Comparison of ENCODE assay signal across 8 cellular contexts in genomic region chr2:173402405-173402974, GRCh38. TPM values are rescaled to one million over a fixed set of nuclear protein-coding genes. Genes with fewer than 3 reads are reported as not detected.
DNase-seq lines count a peak whose midpoint lies in the region; ATAC-seq, FAIRE-seq and TF ChIP-seq lines count a peak whose summit lies in the region.

No MANE protein-coding gene starts in this region.

- no peaks in the 10 kb centered on the region for H3K9me1 ChIP-seq in keratinocyte (ENCODE audit: control insufficient read depth, extremely low read depth, insufficient read depth, low read length)

- no peaks in the 10 kb centered on the region for H4K20me1 ChIP-seq in keratinocyte (ENCODE audit: control insufficient read depth, extremely low read depth, insufficient read depth, low read length)

- peak overlapping the region in 2 of 3 experiments; percentile 16 to 37 for H3K4me3 ChIP-seq in keratinocyte (ENCODE audit: control insufficient read depth in 2 of 3, extremely low read depth in 1 of 3, insufficient read depth in 2 of 3, low read depth in 1 of 3, low read length in 3 of 3)

- TF ChIP-seq CTCF in WTC11 (IDR thresholded peaks at IDR 0.05): peak; percentile 76
- peak; percentile 88 for TF ChIP-seq CTCF in keratinocyte (optimal IDR thresholded peaks at IDR 0.05 in 1 of 3, IDR thresholded peaks at IDR 0.05 in 1 of 3, conservative IDR thresholded peaks at IDR 0.05 in 1 of 3; ENCODE audit: extremely low read depth in 1 of 3, insufficient read depth in 2 of 3, low read length in 3 of 3)

- H3K4me1 ChIP-seq in keratinocyte (ENCODE audit: control insufficient read depth, extremely low read depth, insufficient read depth, low read length): peaks cover 18% of the 10 kb centered on the region

- peaks cover 3% of the 10 kb centered on the region for H3K27me3 Mint-ChIP-seq in WTC11 (ENCODE audit: low read depth)

- CTCF ChIA-PET in WTC11 (lab: Charles Lee): interaction anchor here (0.5 to 5.1 kb wide), 24 partner anchors 11 to 1144 kb away, joined by 3 to 57 read pairs (median 4); no protein-coding TSS in a partner anchor

- peak; percentile 89 for DNase-seq in ELF-1 (ENCODE audit: low read depth, low spot score)
- DNase-seq in NCI-H2196 treated with DMSO at 0.1 percent for 48 hours (lab: John Stamatoyannopoulos, UW; ENCODE audit: unreplicated experiment): peak; percentile 82
- DNase-seq in WTC11 (ENCODE audit: low spot score): peak; percentile 84
- peak in 56 of 61 donors; percentile 6 to 83 (median 44) for DNase-seq in caudate nucleus (lab: John Stamatoyannopoulos, UW)
- DNase-seq in keratinocyte (ENCODE audit: low read depth, low spot score): peak; percentile 28
- DNase-seq in stimulated activated CD4-positive, alpha-beta T cell treated with anti-CD3 and anti-CD28 coated beads, Interleukin-1b, Interleukin-23, amount 100 ng/mL, for 24 hours (ENCODE audit: low read depth in 4 of 4, low spot score in 1 of 4): peak; percentile 53 to 64 (median 59)

- dilution Hi-C loops in keratinocyte (cut with MboI; ENCODE audit: extremely low pct_ligation_motif_present, low sequenced_read_pairs): no loop called here

- H3K27ac ChIP-seq in caudate nucleus (ENCODE audit: low read depth, low read length) (no peak overlapping the region), keratinocyte (ENCODE audit: control insufficient read depth, insufficient read depth, low read length) (no peak overlapping the region)

- peak; percentile 75 for ATAC-seq in HG02884 (IDR thresholded peaks at IDR 0.05; ENCODE audit: unreplicated experiment)
- peak; percentile 92 for ATAC-seq in WTC11
- no peak for ATAC-seq in HG03439 (IDR thresholded peaks at IDR 0.05; ENCODE audit: unreplicated experiment)

- H3K36me3 Mint-ChIP-seq in WTC11: no peaks in the 10 kb centered on the region

- no peaks in the 10 kb centered on the region for H3K9me3 ChIP-seq in keratinocyte (ENCODE audit: control insufficient read depth, low read depth, low read length)

- POLR2A ChIA-PET in WTC11 (lab: Charles Lee): no interaction called here

- H2AFZ ChIP-seq in keratinocyte (ENCODE audit: control insufficient read depth, low read length): peak overlapping the region; percentile 25

- no peaks in the 10 kb centered on the region for H3K36me3 ChIP-seq in keratinocyte (ENCODE audit: control insufficient read depth in 2 of 2, extremely low read depth in 1 of 2, insufficient read depth in 2 of 2, low read length in 2 of 2)

- no peaks in the 10 kb centered on the region for H3K9me3 Mint-ChIP-seq in WTC11

- no peaks in the 10 kb centered on the region for H3K79me2 ChIP-seq in keratinocyte (ENCODE audit: control insufficient read depth, insufficient read depth, low read length)

- H3K27me3 ChIP-seq in keratinocyte (ENCODE audit: control insufficient read depth, extremely low read depth, insufficient read depth, low read length): no peaks in the 10 kb centered on the region

- FAIRE-seq in keratinocyte (lab: Jason Lieb, UNC): peak; percentile 84

- no peak overlapping the region for H3K9ac ChIP-seq in keratinocyte (ENCODE audit: control insufficient read depth, extremely low read depth, insufficient read depth, low read length)

- H3K4me2 ChIP-seq in keratinocyte (ENCODE audit: control insufficient read depth, extremely low read depth, insufficient read depth, low read depth, low read length): peak overlapping the region; percentile 63

- H3K27ac Mint-ChIP-seq in WTC11: no peak overlapping the region

- peaks cover 33% of the 10 kb centered on the region for H3K4me1 Mint-ChIP-seq in WTC11

- peak overlapping the region; percentile 72 for H3K4me3 Mint-ChIP-seq in WTC11

TF ChIP-seq in WTC11, 78 proteins besides CTCF, POLR2A, EP300 and RAD21 (continues in another document):
- TF ChIP-seq FOXP1 (CRISPR knock-in tag; IDR thresholded peaks at IDR 0.05; ENCODE audit: borderline replicate concordance) (no peak), ARID4B (CRISPR knock-in tag; IDR thresholded peaks at IDR 0.05; ENCODE audit: borderline replicate concordance) (no peak), NR2C2 (CRISPR knock-in tag; IDR thresholded peaks at IDR 0.05) (no peak), ZNF263 (CRISPR knock-in tag; IDR thresholded peaks at IDR 0.05; ENCODE audit: low read depth) (no peak), FOXK1 (CRISPR knock-in tag; IDR thresholded peaks at IDR 0.05) (no peak), CBFB (CRISPR knock-in tag; IDR thresholded peaks at IDR 0.05; ENCODE audit: low read depth) (no peak), ZSCAN18 (CRISPR knock-in tag; IDR thresholded peaks at IDR 0.05) (no peak), HMGA2 (CRISPR knock-in tag; IDR thresholded peaks at IDR 0.05) (no peak), E2F1 (CRISPR knock-in tag; IDR thresholded peaks at IDR 0.05) (no peak), ZNF425 (CRISPR knock-in tag; conservative IDR thresholded peaks at IDR 0.05) (no peak)

RNA-seq across cellular contexts. Expression of gene CDCA7, which starts 47.8 kb away (rescaled TPM):
- 64.2 to 79.7 TPM (median 66.6 TPM) in 3 replicates for total RNA-seq in WTC11 (2021)
- polyA plus RNA-seq in keratinocyte: 7.6 to 30.9 TPM (median 30.1 TPM) in 3 replicates
- polyA plus RNA-seq in keratinocyte (2011; ENCODE audit: low read depth): 1.8 TPM
- 10.1 and 13.2 TPM in 2 replicates for polyA plus RNA-seq in keratinocyte (2011; cell fraction: cytosol; rRNA removed)
- 19.1 and 20.7 TPM in 2 replicates for polyA plus RNA-seq in keratinocyte (2011; cell fraction: nucleus; rRNA removed)
- 1.8 and 15.0 TPM in 2 replicates for polyA plus RNA-seq in keratinocyte (2012; ENCODE audit: low replicate concordance)
- polyA minus RNA-seq in keratinocyte: 4.8 to 15.0 TPM (median 10.9 TPM) in 3 replicates
- polyA minus RNA-seq in keratinocyte (2011; cell fraction: cytosol; rRNA and poly(A)+ RNA removed): 4.8 TPM
- 2.3 and 3.2 TPM in 2 replicates for polyA minus RNA-seq in keratinocyte (2011; cell fraction: nucleus; rRNA and poly(A)+ RNA removed)

Comparison
In these comparisons a context has a peak if more than half of its experiments do, and no peak if none do; other contexts are left out.
1. DNase-seq: peak in every context shown above with its lines; median percentile 89 in ELF-1; 84 in WTC11; 82 in NCI-H2196 treated with DMSO at 0.1 percent for 48 hours; 59 in stimulated activated CD4-positive, alpha-beta T cell treated with anti-CD3 and anti-CD28 coated beads, Interleukin-1b, Interleukin-23, amount 100 ng/mL, for 24 hours; 44 in caudate nucleus; 28 in keratinocyte.